16 cellular contexts compared by ENCODE assay signal in the genomic region with DNA sequence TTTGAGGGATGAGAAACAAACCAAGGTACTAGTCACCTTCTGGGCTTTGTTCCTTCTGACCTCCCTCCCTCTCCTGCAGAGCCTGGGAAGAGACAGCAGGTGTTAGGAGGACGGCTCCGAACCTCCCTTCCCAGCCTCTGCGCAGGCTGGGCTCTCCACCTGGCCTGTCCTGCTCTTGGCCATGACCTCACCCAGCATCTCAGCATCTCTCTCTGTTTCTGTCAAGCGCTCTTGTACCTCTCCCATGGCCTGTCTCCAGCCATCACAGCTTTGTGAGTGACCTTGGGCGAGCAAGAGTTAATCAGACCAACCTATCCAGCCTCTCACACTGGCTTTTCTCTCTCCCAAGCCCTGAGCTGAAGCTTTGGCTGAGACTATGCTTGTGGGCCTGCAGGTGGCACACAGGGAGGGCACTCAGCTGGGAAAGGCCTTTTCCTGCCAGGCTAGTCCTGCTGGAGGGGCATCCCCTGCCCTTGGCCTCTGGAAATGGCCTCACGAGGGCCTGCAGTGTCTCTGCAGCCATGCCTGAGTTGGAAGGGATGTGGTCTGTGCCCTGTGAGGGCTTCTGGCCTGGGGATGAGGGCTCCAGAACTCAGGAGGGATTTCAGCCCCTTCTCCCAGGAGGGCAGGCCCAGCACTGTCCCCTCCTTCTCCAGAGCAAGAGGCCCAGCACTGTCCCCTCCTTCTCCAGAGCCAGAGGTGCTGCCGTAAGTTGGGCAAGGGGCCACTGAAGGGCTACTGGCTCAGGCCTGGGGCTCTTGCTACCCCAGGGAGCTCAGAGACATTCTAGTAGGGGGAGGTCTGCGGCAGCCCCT. TPM values are rescaled to one million over a fixed set of nuclear protein-coding genes. Genes with fewer than 3 reads are reported as not detected.
DNase-seq lines count a peak whose midpoint lies in the region; TF ChIP-seq lines count a peak whose summit lies in the region.
"Had no signal": no experiment of that assay in that cellular context is flagged by ENCODE, and none has a peak within 500 bp of the region (broad histone marks: within the 10 kb centered on the region; RNA-seq: fewer than 3 reads in every experiment).

No MANE protein-coding gene starts in this region.

- peak overlapping the region; percentile 87 for H3K27ac ChIP-seq in hepatocyte
- no peak overlapping the region for H3K27ac ChIP-seq in neuronal stem cell (replicated peaks; ENCODE audit: low read length)

- H4K20me1 ChIP-seq in Loucy (ENCODE audit: insufficient read depth, low read length, poor library complexity, severe bottlenecking) (no peaks in the 10 kb centered on the region), hepatocyte (ENCODE audit: insufficient read depth, poor library complexity, severe bottlenecking) (no peaks in the 10 kb centered on the region)

- H2BK15ac ChIP-seq in neuronal stem cell (ENCODE audit: low read length), result no peak overlapping the region

- H2BK12ac ChIP-seq in neuronal stem cell (ENCODE audit: low read length), result no peak overlapping the region

- no peak overlapping the region for H4K91ac ChIP-seq in neuronal stem cell (ENCODE audit: low read depth, low read length, poor library complexity)

- no peak overlapping the region for H3K14ac ChIP-seq in neuronal stem cell (ENCODE audit: low read length)

- H3K4me3 ChIP-seq in Loucy (ENCODE audit: low read length, poor library complexity, severe bottlenecking) (no peak overlapping the region), hepatocyte (no peak overlapping the region), neuronal stem cell (ENCODE audit: low read length in 2 of 2) (no peak overlapping the region)
- H3K4me3 ChIP-seq: MG63 had no signal

- TF ChIP-seq CTCF in Loucy (conservative IDR thresholded peaks at IDR 0.05; ENCODE audit: low read length) (peak; percentile 26; the same call in 1 of the 2 replicates), hepatocyte (IDR thresholded peaks at IDR 0.05; ENCODE audit: poor library complexity) (no peak)

- peak overlapping the region; percentile 52 for H3K18ac ChIP-seq in neuronal stem cell (ENCODE audit: low read length)

- DNase-seq in NCI-H2196 (lab: John Stamatoyannopoulos, UW; ENCODE audit: unreplicated experiment), result peak; percentile 33
- DNase-seq in NCI-H2196 treated with DMSO at 0.1 percent for 48 hours (lab: John Stamatoyannopoulos, UW; ENCODE audit: unreplicated experiment), result no peak
- no peak for DNase-seq in hepatocyte (ENCODE audit: low spot score)
- DNase-seq in neuronal stem cell (ENCODE audit: low spot score), result no peak
- DNase-seq in NK-92 (lab: John Stamatoyannopoulos, UW; ENCODE audit: unreplicated experiment), result no peak
- DNase-seq in LoVo (ENCODE audit: low spot score), result no peak
- DNase-seq in DMS153 (lab: John Stamatoyannopoulos, UW), result no peak
- DNase-seq: CD4-positive, alpha-beta T cell; H9; KG1; MG63; NCI-H1092 treated with DMSO at 0.1 percent for 48 hours; NCI-H1694 treated with DMSO at 0.1 percent for 48 hours; NCI-H82 had no signal

- H3F3A ChIP-seq in Loucy (ENCODE audit: low read depth), result no peaks in the 10 kb centered on the region

- H3K4me2 ChIP-seq in Loucy (ENCODE audit: low read depth, low read length, poor library complexity, severe bottlenecking) (peak overlapping the region; percentile 10), hepatocyte (peak overlapping the region; percentile 19), neuronal stem cell (ENCODE audit: insufficient read depth, low read length, poor library complexity, severe bottlenecking) (no peak overlapping the region)

- H2AFZ ChIP-seq in Loucy (ENCODE audit: low read length) (no peak overlapping the region), hepatocyte (no peak overlapping the region), neuronal stem cell (ENCODE audit: low read length) (no peak overlapping the region)

- H3K4me1 ChIP-seq in Loucy (ENCODE audit: insufficient read depth, low read length, poor library complexity, severe bottlenecking) (peaks cover 69% of the 10 kb centered on the region), hepatocyte (ENCODE audit: insufficient read depth) (peaks cover 48% of the 10 kb centered on the region), neuronal stem cell (ENCODE audit: control insufficient read depth in 2 of 2, insufficient read depth in 1 of 2, low read depth in 1 of 2, low read length in 2 of 2) (peaks cover 2 to 10% of the 10 kb centered on the region in 2 donors)

- H3K23ac ChIP-seq in neuronal stem cell (ENCODE audit: low read depth, low read length, poor library complexity), result no peak overlapping the region

- no peak overlapping the region for H4K8ac ChIP-seq in neuronal stem cell (ENCODE audit: low read depth, low read length)

- no peak overlapping the region for H3K4ac ChIP-seq in neuronal stem cell (ENCODE audit: low read length)

- H3K9ac ChIP-seq in Loucy (ENCODE audit: low read depth, low read length, poor library complexity, severe bottlenecking) (peak overlapping the region; percentile 22), neuronal stem cell (ENCODE audit: low read depth, low read length, poor library complexity) (no peak overlapping the region)

- H3K79me1 ChIP-seq in neuronal stem cell (ENCODE audit: low read depth, low read length), result peaks cover 3% of the 10 kb centered on the region

- H3K9me3 ChIP-seq in Loucy (ENCODE audit: insufficient read depth, low read depth, low read length), result no peaks in the 10 kb centered on the region
- H3K9me3 ChIP-seq in hepatocyte (ENCODE audit: low read depth), result no peaks in the 10 kb centered on the region
- H3K9me3 ChIP-seq in neuronal stem cell (replicated peaks in 1 of 2; ENCODE audit: control insufficient read depth in 2 of 2, insufficient read depth in 1 of 2, low read depth in 1 of 2, low read length in 2 of 2), result no peaks in the 10 kb centered on the region
- H3K9me3 ChIP-seq: MG63 had no signal

- H2BK5ac ChIP-seq in neuronal stem cell (ENCODE audit: low read length), result no peak overlapping the region

- no peaks in the 10 kb centered on the region for H3K36me3 ChIP-seq in Loucy (ENCODE audit: insufficient read depth, low read length)
- no peaks in the 10 kb centered on the region for H3K36me3 ChIP-seq in hepatocyte (replicated peaks; ENCODE audit: insufficient read depth, low read depth)
- no peaks in the 10 kb centered on the region for H3K36me3 ChIP-seq in neuronal stem cell (replicated peaks in 1 of 2; ENCODE audit: control insufficient read depth in 2 of 2, insufficient read depth in 2 of 2, low read length in 2 of 2)
- H3K36me3 ChIP-seq: MG63 had no signal

- H3K27me3 ChIP-seq in Loucy (ENCODE audit: insufficient read depth, low read length, poor library complexity, severe bottlenecking), result no peaks in the 10 kb centered on the region
- H3K27me3 ChIP-seq in hepatocyte, result peaks cover 10% of the 10 kb centered on the region
- peaks cover 0 to 79% (median 23%) of the 10 kb centered on the region in 3 experiments for H3K27me3 ChIP-seq in neuronal stem cell (ENCODE audit: control insufficient read depth in 3 of 3, insufficient read depth in 3 of 3, low read depth in 1 of 3, low read length in 3 of 3)

- peak overlapping the region; percentile 86 for H2AK5ac ChIP-seq in neuronal stem cell (ENCODE audit: low read depth, low read length)

- H3K79me2 ChIP-seq in Loucy (ENCODE audit: insufficient read depth, low read length), result no peaks in the 10 kb centered on the region
- H3K79me2 ChIP-seq in hepatocyte, result peaks cover 2% of the 10 kb centered on the region

- WGBS in hepatocyte (ENCODE audit: low lambda C conversion rate, missing lambda C conversion rate), result 86% methylated on average over 8 of the region's 8 CpGs
- no CpG with 5 or more reads among the region's 8 CpGs for WGBS in neuronal stem cell (ENCODE audit: extremely low coverage in 2 of 2, insufficient read length in 2 of 2, insufficient replicate concordance in 1 of 2), 2 donors

- peak overlapping the region; percentile 32 for H2BK120ac ChIP-seq in neuronal stem cell (ENCODE audit: low read depth, low read length)

- H3K9me2 ChIP-seq in Loucy (replicated peaks; ENCODE audit: low read depth, low read length) (no peaks in the 10 kb centered on the region), hepatocyte (replicated peaks; ENCODE audit: insufficient read depth) (no peaks in the 10 kb centered on the region)

RNA-seq across cellular contexts. Expression of gene CHST13, which starts 2.1 kb away (rescaled TPM):
- 31.5 and 36.0 TPM in 2 replicates for total RNA-seq in hepatocyte
- polyA plus RNA-seq in hepatocyte, result 50.2 and 54.6 TPM in 2 replicates
- polyA plus RNA-seq in neuronal stem cell (2013, experiment 1 of 2), result 1.4 TPM
- polyA plus RNA-seq in neuronal stem cell (2013, experiment 2 of 2), result 1.6 TPM
- total RNA-seq: CD4-positive, alpha-beta T cell; NCI-H460 had no signal

RNA-seq across cellular contexts. Expression of gene UROC1, which starts 8.5 kb away (rescaled TPM):
- 2.2 and 4.2 TPM in 2 replicates for total RNA-seq in hepatocyte
- polyA plus RNA-seq in hepatocyte, result 1.5 and 2.3 TPM in 2 replicates
- not detected for polyA plus RNA-seq in neuronal stem cell (2013, experiment 1 of 2)
- 0.03 TPM for polyA plus RNA-seq in neuronal stem cell (2013, experiment 2 of 2)
- total RNA-seq: CD4-positive, alpha-beta T cell; H9; NCI-H460 had no signal

RNA-seq across cellular contexts. Expression of gene C3orf22, which starts 32.7 kb away (rescaled TPM):
- total RNA-seq in hepatocyte, result not detected in 2 replicates
- polyA plus RNA-seq in hepatocyte, result 0.19 TPM in 1 of 2 replicates, not detected in the other
- polyA plus RNA-seq in neuronal stem cell (2013, experiment 1 of 2), result 0.03 TPM
- not detected for polyA plus RNA-seq in neuronal stem cell (2013, experiment 2 of 2)
- total RNA-seq: CD4-positive, alpha-beta T cell; H9; NCI-H460 had no signal

RNA-seq across cellular contexts. Expression of gene ZXDC, which starts 50.4 kb away (rescaled TPM):
- total RNA-seq in hepatocyte, result 21.0 and 25.0 TPM in 2 replicates
- 22.9 and 24.1 TPM in 2 replicates for polyA plus RNA-seq in hepatocyte
- 9.3 TPM for polyA plus RNA-seq in neuronal stem cell (2013, experiment 1 of 2)
- 9.8 TPM for polyA plus RNA-seq in neuronal stem cell (2013, experiment 2 of 2)
